30 cellular contexts compared by ENCODE assay signal in the genomic region with DNA sequence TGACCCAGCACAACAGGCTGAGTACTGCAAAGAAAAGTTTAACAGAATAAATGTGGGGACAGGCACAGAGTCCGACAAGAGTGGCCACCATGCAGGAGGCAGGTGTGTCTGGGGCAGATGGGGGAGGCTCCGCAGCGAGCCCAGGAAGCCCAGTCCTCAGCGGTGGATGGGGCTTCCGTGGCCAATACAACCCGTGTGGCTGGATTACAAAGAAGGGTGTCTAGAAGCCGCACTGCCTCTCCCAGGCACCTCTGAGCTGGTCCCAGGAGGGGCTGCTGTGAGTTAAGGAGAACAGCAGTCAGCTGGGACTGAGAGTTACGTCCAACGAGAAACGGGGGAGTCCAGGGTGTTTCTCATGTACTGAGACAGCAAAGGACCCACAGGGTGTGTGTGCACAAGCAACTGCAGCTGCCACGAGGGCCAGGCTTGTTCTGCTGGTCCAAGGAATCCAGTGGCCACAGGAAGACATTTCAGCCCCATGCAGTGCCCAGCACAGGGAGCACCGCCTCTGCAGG.
DNase-seq lines count a peak whose midpoint lies in the region; ATAC-seq, FAIRE-seq and TF ChIP-seq lines count a peak whose summit lies in the region.
"Had no signal": no experiment of that assay in that cellular context is flagged by ENCODE, and none has a peak within 500 bp of the region (broad histone marks: within the 10 kb centered on the region; RNA-seq: fewer than 3 reads in every experiment).

No MANE protein-coding gene starts in this region.

- H3K36me3 Mint-ChIP-seq in activated CD4-positive, alpha-beta memory T cell treated with anti-CD3 and anti-CD28 coated beads, Interleukin-2, amount 10 ng/mL, durations not matched to agents 7 days and 5 days (ENCODE audit: low read depth): no peaks in the 10 kb centered on the region
- H3K36me3 Mint-ChIP-seq: CD14-positive monocyte, memory B cell had no signal

- no peaks in the 10 kb centered on the region for H3K9me3 Mint-ChIP-seq in activated CD4-positive, alpha-beta memory T cell treated with anti-CD3 and anti-CD28 coated beads, Interleukin-2, amount 10 ng/mL, durations not matched to agents 7 days and 5 days
- H3K9me3 Mint-ChIP-seq: CD14-positive monocyte, HFFc6, memory B cell, neural crest cell had no signal

- no peaks in the 10 kb centered on the region for H4K20me1 ChIP-seq in SK-N-SH (ENCODE audit: insufficient read depth)

- no peaks in the 10 kb centered on the region for H3K9me2 ChIP-seq in SK-N-SH

- H3K9me3 ChIP-seq in SK-N-SH (no peaks in the 10 kb centered on the region), kidney (ENCODE audit: control insufficient read depth in 1 of 2, low read length in 2 of 2) (no peaks in the 10 kb centered on the region), spleen (no peaks in the 10 kb centered on the region)
- H3K9me3 ChIP-seq: Caco-2, heart right ventricle, Peyer's patch, transverse colon had no signal

- no peak overlapping the region for H3K4me2 ChIP-seq in SK-N-SH

- no peak overlapping the region for H3K9ac ChIP-seq in SK-N-SH
- H3K9ac ChIP-seq in kidney (ENCODE audit: low read length in 2 of 2): no peak overlapping the region

- H3K27ac ChIP-seq in SK-N-SH (ENCODE audit: low read depth in 2 of 2, low read length in 1 of 2) (no peak overlapping the region), kidney (ENCODE audit: low read depth in 2 of 2, low read length in 2 of 2) (no peak overlapping the region), spleen (no peak overlapping the region)
- H3K27ac ChIP-seq: 22Rv1, heart right ventricle, Peyer's patch, transverse colon had no signal

- ATAC-seq in SK-N-SH treated with all-trans-retinoic acid at 6 μM for 48 hours (no peak), GM18858 (IDR thresholded peaks at IDR 0.05; ENCODE audit: unreplicated experiment) (no peak), GM18511 (IDR thresholded peaks at IDR 0.05; ENCODE audit: unreplicated experiment) (no peak)
- ATAC-seq: activated CD8-positive, alpha-beta T cell treated with anti-CD3 and anti-CD28 coated beads, Interleukin-2, amount 10 ng/mL, durations not matched to agents 7 days and 5 days; heart right ventricle; sciatic nerve had no signal

- TF ChIP-seq CTCF in SK-N-SH (IDR thresholded peaks at IDR 0.05) (no peak), kidney (IDR thresholded peaks at IDR 0.05; ENCODE audit: borderline replicate concordance, extremely low read depth, insufficient read depth) (no peak), spleen (IDR thresholded peaks at IDR 0.05 in 8 of 11, conservative IDR thresholded peaks at IDR 0.05 in 3 of 11) (no peak)

- no peak for TF ChIP-seq POLR2A in spleen (IDR thresholded peaks at IDR 0.05)

- H3K79me2 ChIP-seq in SK-N-SH (ENCODE audit: insufficient read depth): no peaks in the 10 kb centered on the region

- peaks cover 1% of the 10 kb centered on the region for H3K27me3 Mint-ChIP-seq in activated CD4-positive, alpha-beta memory T cell treated with anti-CD3 and anti-CD28 coated beads, Interleukin-2, amount 10 ng/mL, durations not matched to agents 7 days and 5 days

- no peak for TF ChIP-seq EP300 in SK-N-SH (IDR thresholded peaks at IDR 0.05; ENCODE audit: borderline replicate concordance in 1 of 2, low read depth in 1 of 2, low read length in 1 of 2)

- H3K36me3 ChIP-seq in SK-N-SH (replicated peaks in 1 of 2; ENCODE audit: control insufficient read depth in 1 of 2, insufficient read depth in 2 of 2, low read length in 1 of 2): no peaks in the 10 kb centered on the region
- no peaks in the 10 kb centered on the region for H3K36me3 ChIP-seq in kidney (ENCODE audit: control insufficient read depth in 1 of 2, insufficient read depth in 2 of 2, low read length in 2 of 2)
- H3K36me3 ChIP-seq in spleen: no peaks in the 10 kb centered on the region
- H3K36me3 ChIP-seq: heart right ventricle, Peyer's patch, transverse colon had no signal

- H3F3A ChIP-seq in SK-N-SH (replicated peaks; ENCODE audit: insufficient read depth): no peaks in the 10 kb centered on the region

- intact Hi-C loops in kidney (cut with DNase I) (loop anchor here (10.0 kb wide), 1 partner anchor 972 kb away; no protein-coding TSS in a partner anchor), spleen (cut with DNase I; ENCODE audit: low total_unique reads) (no loop called here)

- peaks cover 49% of the 10 kb centered on the region for H3K27me3 ChIP-seq in SK-N-SH (ENCODE audit: insufficient read depth)
- H3K27me3 ChIP-seq in spleen (replicated peaks in 1 of 7): peaks cover 0 to 77% (median 18%) of the 10 kb centered on the region in 7 donors

- no peak overlapping the region for H3K27ac Mint-ChIP-seq in activated CD4-positive, alpha-beta memory T cell treated with anti-CD3 and anti-CD28 coated beads, Interleukin-2, amount 10 ng/mL, durations not matched to agents 7 days and 5 days
- H3K27ac Mint-ChIP-seq: activated CD8-positive, alpha-beta T cell treated with anti-CD3 and anti-CD28 coated beads, Interleukin-2, amount 10 ng/mL, durations not matched to agents 7 days and 5 days; HFFc6; memory B cell; progenitor cell of endocrine pancreas had no signal

- POLR2A ChIA-PET in SK-N-SH (lab: Yijun Ruan, JAX): no interaction called here
- POLR2A ChIA-PET in activated CD4-positive, alpha-beta memory T cell treated with anti-CD3 and anti-CD28 coated beads, Interleukin-2, amount 10 ng/mL, durations not matched to agents 7 days and 5 days (lab: Charles Lee): no interaction called here

- 48% methylated on average over 12 of the region's 12 CpGs for WGBS in SK-N-SH (ENCODE audit: low lambda C conversion rate)
- 63 to 76% (median 71%) methylated on average over 10 to 12 of the region's 12 CpGs for WGBS in spleen, 5 donors

- no peaks in the 10 kb centered on the region for H3K4me1 Mint-ChIP-seq in activated CD4-positive, alpha-beta memory T cell treated with anti-CD3 and anti-CD28 coated beads, Interleukin-2, amount 10 ng/mL, durations not matched to agents 7 days and 5 days

- no peak overlapping the region for H2AFZ ChIP-seq in SK-N-SH (ENCODE audit: low read depth)

- no peak overlapping the region for H3K4me3 Mint-ChIP-seq in activated CD4-positive, alpha-beta memory T cell treated with anti-CD3 and anti-CD28 coated beads, Interleukin-2, amount 10 ng/mL, durations not matched to agents 7 days and 5 days
- H3K4me3 Mint-ChIP-seq: activated CD8-positive, alpha-beta T cell treated with anti-CD3 and anti-CD28 coated beads, Interleukin-2, amount 10 ng/mL, durations not matched to agents 7 days and 5 days; CD14-positive monocyte; HFFc6; memory B cell; neural crest cell had no signal

- TF ChIP-seq RAD21 in SK-N-SH (IDR thresholded peaks at IDR 0.05; ENCODE audit: low read length): no peak

- H3K4me3 ChIP-seq in SK-N-SH (ENCODE audit: low read depth in 2 of 2, low read length in 1 of 2) (no peak overlapping the region), kidney (ENCODE audit: low read length in 2 of 2) (no peak overlapping the region), spleen (no peak overlapping the region)
- H3K4me3 ChIP-seq: heart right ventricle, Peyer's patch, transverse colon had no signal

- CTCF ChIA-PET in SK-N-SH (lab: Yijun Ruan, JAX): interaction anchor here (1.1 to 4.8 kb wide), 2 partner anchors 66 to 972 kb away, joined by 3 to 81 read pairs; no protein-coding TSS in a partner anchor
- CTCF ChIA-PET in activated CD4-positive, alpha-beta memory T cell treated with anti-CD3 and anti-CD28 coated beads, Interleukin-2, amount 10 ng/mL, durations not matched to agents 7 days and 5 days (lab: Charles Lee): no interaction called here

- FAIRE-seq in kidney (lab: Jason Lieb, UNC): no peak
- FAIRE-seq: frontal cortex had no signal

- H3K4me1 ChIP-seq in SK-N-SH (ENCODE audit: control insufficient read depth in 1 of 2, insufficient read depth in 2 of 2, low read depth in 1 of 2, low read length in 1 of 2) (no peaks in the 10 kb centered on the region; a peak in 1 of 4 replicates), kidney (ENCODE audit: control insufficient read depth in 1 of 2, insufficient read depth in 1 of 2, low read depth in 1 of 2, low read length in 2 of 2) (no peaks in the 10 kb centered on the region), spleen (peaks cover 0 to 8% (median 2%) of the 10 kb centered on the region in 6 donors)
- H3K4me1 ChIP-seq: Peyer's patch, transverse colon had no signal

- DNase-seq in SK-N-SH (peak; percentile 24), kidney (peak; percentile 26), spleen (peak; percentile 59), NCI-H748 treated with DMSO at 0.1 percent for 48 hours (lab: John Stamatoyannopoulos, UW) (no peak)
- DNase-seq in activated CD4-positive, alpha-beta memory T cell treated with anti-CD3 and anti-CD28 coated beads, Interleukin-2, amount 10 ng/mL, durations not matched to agents 7 days and 5 days: peak; percentile 11
- DNase-seq: activated CD4-positive, alpha-beta T cell treated with anti-CD3 and anti-CD28 coated beads for 1 hour; activated naive CD4-positive, alpha-beta T cell; activated T-cell treated with anti-CD3 and anti-CD28 coated beads, Interleukin-2, amount 50 U/mL, for 1 hour; heart right ventricle; HFFc6; Kasumi-1; NCI-H1436 treated with DMSO at 0.1 percent for 48 hours; NCI-H2081 treated with DMSO at 0.1 percent for 48 hours; NCI-H345; SHP77; stimulated activated CD4-positive, alpha-beta T cell treated with anti-CD3 and anti-CD28 coated beads, Interleukin-4, amount 100 ng/mL, for 24 hours; transverse colon had no signal

TF ChIP-seq in SK-N-SH, 30 proteins besides CTCF, POLR2A, EP300 and RAD21 (continues in another document):
- TF ChIP-seq ELF1 (IDR thresholded peaks at IDR 0.05) (no peak), IRF3 (IDR thresholded peaks at IDR 0.05; ENCODE audit: low read depth, low read length) (no peak), RFX5 (IDR thresholded peaks at IDR 0.05; ENCODE audit: low read length) (no peak)

TF ChIP-seq in SK-N-SH treated with all-trans-retinoic acid at 6 μM for 48 hours, 23 proteins besides CTCF, POLR2A, EP300 and RAD21:
- no peak for TF ChIP-seq ZC3H10 (CRISPR knock-in tag; IDR thresholded peaks at IDR 0.05)
- no peak for TF ChIP-seq ZNF8 (CRISPR knock-in tag; IDR thresholded peaks at IDR 0.05)
